Comparison of ENCODE assay signal across 1 cellular context in the genomic region with DNA sequence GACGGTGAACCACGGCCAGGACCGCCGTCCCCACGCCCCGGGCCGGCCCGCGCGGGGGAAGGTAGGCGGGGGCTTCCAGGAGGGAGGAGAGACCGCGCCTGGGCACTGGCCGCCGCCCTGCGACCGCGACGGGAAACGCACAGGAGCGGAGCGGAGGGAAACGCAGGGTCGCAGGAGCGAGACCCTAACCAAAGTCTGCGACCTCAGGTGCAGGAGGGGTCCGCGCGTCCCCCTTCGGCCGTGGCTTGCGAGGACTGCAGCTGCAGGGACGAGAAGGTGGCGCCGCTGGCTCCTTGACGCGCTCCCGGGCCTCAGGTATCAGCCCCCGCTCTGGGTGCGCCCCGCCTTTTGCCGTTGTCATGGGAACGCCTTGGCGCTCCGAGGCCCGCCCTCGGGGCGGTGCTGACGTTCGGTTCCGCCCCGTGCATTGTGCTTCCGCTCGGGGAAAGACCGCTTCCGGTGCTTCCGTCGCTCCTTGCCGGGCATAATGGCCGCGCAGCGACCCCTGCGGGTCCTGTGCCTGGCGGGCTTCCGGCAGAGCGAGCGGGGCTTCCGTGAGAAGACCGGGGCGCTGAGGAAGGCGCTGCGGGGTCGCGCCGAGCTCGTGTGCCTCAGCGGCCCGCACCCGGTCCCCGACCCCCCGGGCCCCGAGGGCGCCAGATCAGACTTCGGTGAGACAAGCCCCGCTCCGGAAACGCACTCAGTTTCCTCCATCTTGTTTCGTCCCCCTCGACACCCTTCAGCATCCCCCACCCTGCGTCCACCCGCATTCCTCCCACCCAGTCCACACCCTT.
TF ChIP-seq lines count a peak whose summit lies in the region.

OVCA2 (plus strand) TSS at position 462 of the 794 bp plus-strand sequence; CDS start at position 488, 26 bp downstream.

TF ChIP-seq in K562, 482 proteins besides CTCF, POLR2A, EP300 and RAD21 (continued from another document and continues in another):
- TF ChIP-seq ARID3A (IDR thresholded peaks at IDR 0.05; ENCODE audit: borderline replicate concordance, low read depth, low read length) (no peak), SMARCC2 (IDR thresholded peaks at IDR 0.05; ENCODE audit: low read depth) (no peak), ZNF436 (CRISPR knock-in tag; IDR thresholded peaks at IDR 0.05) (no peak), BRCA1 (IDR thresholded peaks at IDR 0.05) (no peak), BRCA1 (CRISPR knock-in tag; IDR thresholded peaks at IDR 0.05) (no peak), KDM4B (IDR thresholded peaks at IDR 0.05; ENCODE audit: borderline replicate concordance in 2 of 2, low read depth in 1 of 2) (peak in 1 of 2 experiments; percentile 94; a peak in 1 of 4 replicates), KAT8 (IDR thresholded peaks at IDR 0.05; ENCODE audit: low read depth) (0 out of 2 replicates have a peak, but pooled peaks have one; percentile 31), BCOR (IDR thresholded peaks at IDR 0.05) (no peak), NFATC3 (IDR thresholded peaks at IDR 0.05) (no peak), SPI1 (IDR thresholded peaks at IDR 0.05; ENCODE audit: borderline replicate concordance, low read depth, low read length) (0 out of 2 replicates have a peak, but pooled peaks have one; percentile 14), PCBP1 (IDR thresholded peaks at IDR 0.05; ENCODE audit: low read depth, low read length, poor library complexity, severe bottlenecking) (no peak), CREB1 (IDR thresholded peaks at IDR 0.05) (peak; percentile 66), CREB1 (CRISPR knock-in tag; IDR thresholded peaks at IDR 0.05) (peak; percentile 62), ZBED1 (IDR thresholded peaks at IDR 0.05) (no peak; the same call in 1 of the 2 replicates), SIX5 (IDR thresholded peaks at IDR 0.05; ENCODE audit: borderline replicate concordance in 1 of 2, insufficient read depth in 1 of 2, low read depth in 1 of 2, low read length in 2 of 2) (peak; percentile 64 to 76; a peak in 3 of 4 replicates), PHF21A (IDR thresholded peaks at IDR 0.05; ENCODE audit: borderline replicate concordance, low read depth) (no peak), ATF1 (CRISPR knock-in tag; IDR thresholded peaks at IDR 0.05) (no peak), ATF1 (tag; IDR thresholded peaks at IDR 0.05) (peak; percentile 83), ZBTB12 (CRISPR knock-in tag; IDR thresholded peaks at IDR 0.05) (no peak), GABPB2 (CRISPR knock-in tag; conservative IDR thresholded peaks at IDR 0.05) (no peak), CHD1 (IDR thresholded peaks at IDR 0.05; ENCODE audit: low read length) (no peak), SMAD4 (CRISPR knock-in tag; conservative IDR thresholded peaks at IDR 0.05) (no peak), PML (IDR thresholded peaks at IDR 0.05; ENCODE audit: low read length) (peak; percentile 59; the same call in 1 of the 2 replicates), PTRF (tag; IDR thresholded peaks at IDR 0.05) (no peak), PCBP2 (IDR thresholded peaks at IDR 0.05; ENCODE audit: low read depth, low read length, poor library complexity, severe bottlenecking) (no peak), ZNF143 (CRISPR knock-in tag; IDR thresholded peaks at IDR 0.05) (no peak), EWSR1 (IDR thresholded peaks at IDR 0.05; ENCODE audit: borderline replicate concordance, low read depth, partially characterized antibody) (no peak), KLF10 (CRISPR knock-in tag; IDR thresholded peaks at IDR 0.05) (no peak), C11orf30 (IDR thresholded peaks at IDR 0.05; ENCODE audit: low read depth) (peak; percentile 58), MAFK (IDR thresholded peaks at IDR 0.05; ENCODE audit: low read length) (no peak), CAMTA2 (CRISPR knock-in tag; conservative IDR thresholded peaks at IDR 0.05) (no peak), ID3 (CRISPR knock-in tag; IDR thresholded peaks at IDR 0.05) (no peak), ID3 (tag; IDR thresholded peaks at IDR 0.05) (0 out of 2 replicates have a peak, but pooled peaks have one; percentile 32), ESRRA (IDR thresholded peaks at IDR 0.05; ENCODE audit: borderline replicate concordance, low read depth) (peak; percentile 17; the same call in 1 of the 2 replicates), ZNF133 (CRISPR knock-in tag; IDR thresholded peaks at IDR 0.05) (no peak), DEAF1 (CRISPR knock-in tag; IDR thresholded peaks at IDR 0.05) (no peak), ZNF76 (CRISPR knock-in tag; IDR thresholded peaks at IDR 0.05; ENCODE audit: borderline replicate concordance) (no peak), NUFIP1 (IDR thresholded peaks at IDR 0.05; ENCODE audit: partially characterized antibody) (no peak), BCLAF1 (IDR thresholded peaks at IDR 0.05; ENCODE audit: borderline replicate concordance in 1 of 2, control insufficient read depth in 1 of 2, low read depth in 2 of 2, low read length in 1 of 2) (no peak), ZNF232 (CRISPR knock-in tag; IDR thresholded peaks at IDR 0.05) (no peak), PURB (CRISPR knock-in tag; IDR thresholded peaks at IDR 0.05; ENCODE audit: low read depth) (no peak), ZNF778 (CRISPR knock-in tag; IDR thresholded peaks at IDR 0.05) (no peak), JUND (IDR thresholded peaks at IDR 0.05; ENCODE audit: borderline replicate concordance, low read depth, low read length) (0 out of 2 replicates have a peak, but pooled peaks have one; percentile 8), JUND (tag; IDR thresholded peaks at IDR 0.05; ENCODE audit: borderline replicate concordance, low read depth, low read length) (no peak; the same call in 2 of the 3 replicates), FOXA3 (CRISPR knock-in tag; conservative IDR thresholded peaks at IDR 0.05 in 1 of 2, IDR thresholded peaks at IDR 0.05 in 1 of 2) (no peak)
- TF ChIP-seq, protein P1, sequence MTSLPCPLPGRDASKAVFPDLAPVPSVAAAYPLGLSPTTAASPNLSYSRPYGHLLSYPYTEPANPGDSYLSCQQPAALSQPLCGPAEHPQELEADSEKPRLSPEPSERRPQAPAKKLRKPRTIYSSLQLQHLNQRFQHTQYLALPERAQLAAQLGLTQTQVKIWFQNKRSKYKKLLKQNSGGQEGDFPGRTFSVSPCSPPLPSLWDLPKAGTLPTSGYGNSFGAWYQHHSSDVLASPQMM (CRISPR knock-in tag; IDR thresholded peaks at IDR 0.05): no peak
- TF ChIP-seq, protein P2, sequence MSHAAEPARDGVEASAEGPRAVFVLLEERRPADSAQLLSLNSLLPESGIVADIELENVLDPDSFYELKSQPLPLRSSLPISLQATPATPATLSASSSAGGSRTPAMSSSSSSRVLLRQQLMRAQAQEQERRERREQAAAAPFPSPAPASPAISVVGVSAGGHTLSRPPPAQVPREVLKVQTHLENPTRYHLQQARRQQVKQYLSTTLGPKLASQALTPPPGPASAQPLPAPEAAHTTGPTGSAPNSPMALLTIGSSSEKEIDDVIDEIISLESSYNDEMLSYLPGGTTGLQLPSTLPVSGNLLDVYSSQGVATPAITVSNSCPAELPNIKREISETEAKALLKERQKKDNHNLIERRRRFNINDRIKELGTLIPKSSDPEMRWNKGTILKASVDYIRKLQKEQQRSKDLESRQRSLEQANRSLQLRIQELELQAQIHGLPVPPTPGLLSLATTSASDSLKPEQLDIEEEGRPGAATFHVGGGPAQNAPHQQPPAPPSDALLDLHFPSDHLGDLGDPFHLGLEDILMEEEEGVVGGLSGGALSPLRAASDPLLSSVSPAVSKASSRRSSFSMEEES (CRISPR knock-in tag; IDR thresholded peaks at IDR 0.05): no peak
- TF ChIP-seq, protein P3, sequence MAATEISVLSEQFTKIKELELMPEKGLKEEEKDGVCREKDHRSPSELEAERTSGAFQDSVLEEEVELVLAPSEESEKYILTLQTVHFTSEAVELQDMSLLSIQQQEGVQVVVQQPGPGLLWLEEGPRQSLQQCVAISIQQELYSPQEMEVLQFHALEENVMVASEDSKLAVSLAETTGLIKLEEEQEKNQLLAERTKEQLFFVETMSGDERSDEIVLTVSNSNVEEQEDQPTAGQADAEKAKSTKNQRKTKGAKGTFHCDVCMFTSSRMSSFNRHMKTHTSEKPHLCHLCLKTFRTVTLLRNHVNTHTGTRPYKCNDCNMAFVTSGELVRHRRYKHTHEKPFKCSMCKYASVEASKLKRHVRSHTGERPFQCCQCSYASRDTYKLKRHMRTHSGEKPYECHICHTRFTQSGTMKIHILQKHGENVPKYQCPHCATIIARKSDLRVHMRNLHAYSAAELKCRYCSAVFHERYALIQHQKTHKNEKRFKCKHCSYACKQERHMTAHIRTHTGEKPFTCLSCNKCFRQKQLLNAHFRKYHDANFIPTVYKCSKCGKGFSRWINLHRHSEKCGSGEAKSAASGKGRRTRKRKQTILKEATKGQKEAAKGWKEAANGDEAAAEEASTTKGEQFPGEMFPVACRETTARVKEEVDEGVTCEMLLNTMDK (IDR thresholded peaks at IDR 0.05; ENCODE audit: borderline replicate concordance, insufficient read depth, low read depth, low read length, poor library complexity, severe bottlenecking): peak; percentile 67
- TF ChIP-seq, protein P4, sequence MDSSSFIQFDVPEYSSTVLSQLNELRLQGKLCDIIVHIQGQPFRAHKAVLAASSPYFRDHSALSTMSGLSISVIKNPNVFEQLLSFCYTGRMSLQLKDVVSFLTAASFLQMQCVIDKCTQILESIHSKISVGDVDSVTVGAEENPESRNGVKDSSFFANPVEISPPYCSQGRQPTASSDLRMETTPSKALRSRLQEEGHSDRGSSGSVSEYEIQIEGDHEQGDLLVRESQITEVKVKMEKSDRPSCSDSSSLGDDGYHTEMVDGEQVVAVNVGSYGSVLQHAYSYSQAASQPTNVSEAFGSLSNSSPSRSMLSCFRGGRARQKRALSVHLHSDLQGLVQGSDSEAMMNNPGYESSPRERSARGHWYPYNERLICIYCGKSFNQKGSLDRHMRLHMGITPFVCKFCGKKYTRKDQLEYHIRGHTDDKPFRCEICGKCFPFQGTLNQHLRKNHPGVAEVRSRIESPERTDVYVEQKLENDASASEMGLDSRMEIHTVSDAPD (CRISPR knock-in tag; IDR thresholded peaks at IDR 0.05): no peak
- TF ChIP-seq, protein P5, sequence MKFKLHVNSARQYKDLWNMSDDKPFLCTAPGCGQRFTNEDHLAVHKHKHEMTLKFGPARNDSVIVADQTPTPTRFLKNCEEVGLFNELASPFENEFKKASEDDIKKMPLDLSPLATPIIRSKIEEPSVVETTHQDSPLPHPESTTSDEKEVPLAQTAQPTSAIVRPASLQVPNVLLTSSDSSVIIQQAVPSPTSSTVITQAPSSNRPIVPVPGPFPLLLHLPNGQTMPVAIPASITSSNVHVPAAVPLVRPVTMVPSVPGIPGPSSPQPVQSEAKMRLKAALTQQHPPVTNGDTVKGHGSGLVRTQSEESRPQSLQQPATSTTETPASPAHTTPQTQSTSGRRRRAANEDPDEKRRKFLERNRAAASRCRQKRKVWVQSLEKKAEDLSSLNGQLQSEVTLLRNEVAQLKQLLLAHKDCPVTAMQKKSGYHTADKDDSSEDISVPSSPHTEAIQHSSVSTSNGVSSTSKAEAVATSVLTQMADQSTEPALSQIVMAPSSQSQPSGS (CRISPR knock-in tag; IDR thresholded peaks at IDR 0.05): no peak
